In the genomic region with DNA sequence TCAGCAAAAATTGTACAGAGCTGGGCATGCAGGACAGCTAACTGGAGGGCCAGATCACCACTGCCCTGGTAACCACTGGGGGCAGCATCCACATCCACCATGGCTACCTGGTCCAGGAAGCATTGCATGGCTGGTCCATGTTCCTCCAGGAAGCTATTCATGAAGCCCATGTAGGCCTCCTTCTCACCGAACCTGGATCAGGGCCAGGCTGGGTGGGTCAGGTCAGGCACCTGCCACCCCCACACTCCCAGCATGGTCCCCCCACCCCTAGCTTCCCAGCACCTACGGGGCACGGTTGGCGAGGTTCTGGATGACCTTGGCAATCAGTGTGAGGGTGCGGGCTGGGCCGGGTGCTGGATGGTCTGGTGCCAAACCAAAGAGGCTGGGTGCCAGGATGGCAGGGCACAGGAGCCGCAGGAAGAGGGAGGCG, we compare ENCODE assay signal across 13 cellular contexts. TPM values are rescaled to one million over a fixed set of nuclear protein-coding genes. Genes with fewer than 3 reads are reported as not detected.
DNase-seq lines count a peak whose midpoint lies in the region; ATAC-seq and TF ChIP-seq lines count a peak whose summit lies in the region.
"Had no signal": no experiment of that assay in that cellular context is flagged by ENCODE, and none has a peak within 500 bp of the region (broad histone marks: within the 10 kb centered on the region; RNA-seq: fewer than 3 reads in every experiment).

No MANE protein-coding gene starts in this region.

- ATAC-seq in activated T-cell treated with anti-CD3 and anti-CD28 coated beads, Interleukin-2, amount 50 U/mL, for 4 hours, result no peak
- no peak for ATAC-seq in stimulated activated effector memory CD8-positive, alpha-beta T cell treated with anti-CD3 and anti-CD28 coated beads, Interleukin-12 subunit alpha, Interleukin-12 subunit beta, amount 100 ng/mL, for 72 hours
- ATAC-seq in HG03432 (IDR thresholded peaks at IDR 0.05; ENCODE audit: unreplicated experiment), result no peak
- no peak for ATAC-seq in GM18868 (IDR thresholded peaks at IDR 0.05; ENCODE audit: unreplicated experiment)
- ATAC-seq: gastroesophageal sphincter had no signal

- peaks cover 76% of the 10 kb centered on the region for H3K36me3 Mint-ChIP-seq in activated T-cell treated with anti-CD3 and anti-CD28 coated beads, Interleukin-2, amount 50 U/mL, for 24 hours (ENCODE audit: low read depth)
- H3K36me3 Mint-ChIP-seq in activated T-cell treated with anti-CD3 and anti-CD28 coated beads, Interleukin-2, amount 50 U/mL, for 4 hours (ENCODE audit: insufficient read depth), result peaks cover 35% of the 10 kb centered on the region
- peaks cover 90% of the 10 kb centered on the region for H3K36me3 Mint-ChIP-seq in stimulated activated effector memory CD8-positive, alpha-beta T cell treated with anti-CD3 and anti-CD28 coated beads, Interleukin-12 subunit alpha, Interleukin-12 subunit beta, amount 100 ng/mL, for 72 hours

- no peak overlapping the region for H3K4me3 Mint-ChIP-seq in activated T-cell treated with anti-CD3 and anti-CD28 coated beads, Interleukin-2, amount 50 U/mL, for 24 hours
- no peak overlapping the region for H3K4me3 Mint-ChIP-seq in activated T-cell treated with anti-CD3 and anti-CD28 coated beads, Interleukin-2, amount 50 U/mL, for 4 hours
- H3K4me3 Mint-ChIP-seq in stimulated activated effector memory CD8-positive, alpha-beta T cell treated with anti-CD3 and anti-CD28 coated beads, Interleukin-12 subunit alpha, Interleukin-12 subunit beta, amount 100 ng/mL, for 72 hours, result no peak overlapping the region
- H3K4me3 Mint-ChIP-seq: activated naive CD4-positive, alpha-beta T cell treated with anti-CD3 and anti-CD28 coated beads, Interleukin-2, amount 50 U/mL, for 24 hours had no signal

- peak; percentile 57 for TF ChIP-seq CTCF in WERI-Rb-1 (IDR thresholded peaks at IDR 0.05; ENCODE audit: low read depth, low read length)
- peak; percentile 12 for TF ChIP-seq CTCF in foreskin fibroblast (IDR thresholded peaks at IDR 0.05; ENCODE audit: low read depth, low read length)

- no peaks in the 10 kb centered on the region for H3K27me3 Mint-ChIP-seq in activated T-cell treated with anti-CD3 and anti-CD28 coated beads, Interleukin-2, amount 50 U/mL, for 24 hours
- no peaks in the 10 kb centered on the region for H3K27me3 Mint-ChIP-seq in activated T-cell treated with anti-CD3 and anti-CD28 coated beads, Interleukin-2, amount 50 U/mL, for 4 hours (ENCODE audit: low read depth)
- H3K27me3 Mint-ChIP-seq: activated naive CD4-positive, alpha-beta T cell treated with anti-CD3 and anti-CD28 coated beads, Interleukin-2, amount 50 U/mL, for 24 hours had no signal

- DNase-seq in activated T-cell treated with anti-CD3 and anti-CD28 coated beads, Interleukin-2, amount 50 U/mL, for 24 hours, result no peak
- no peak for DNase-seq in activated T-cell treated with anti-CD3 and anti-CD28 coated beads, Interleukin-2, amount 50 U/mL, for 4 hours
- DNase-seq in WERI-Rb-1 (no peak), foreskin fibroblast (no peak), KBM-7 (no peak)
- no peak for DNase-seq in stimulated activated effector memory CD8-positive, alpha-beta T cell treated with anti-CD3 and anti-CD28 coated beads, Interleukin-12 subunit alpha, Interleukin-12 subunit beta, amount 100 ng/mL, for 72 hours (ENCODE audit: low spot score in 2 of 2)
- DNase-seq: NCI-H2081 treated with DMSO at 0.1 percent for 48 hours; stimulated activated CD8-positive, alpha-beta memory T cell treated with anti-CD3 and anti-CD28 coated beads, Interleukin-4, amount 100 ng/mL, for 48 hours had no signal

- peak overlapping the region; percentile 81 for H3K27ac Mint-ChIP-seq in activated T-cell treated with anti-CD3 and anti-CD28 coated beads, Interleukin-2, amount 50 U/mL, for 24 hours
- H3K27ac Mint-ChIP-seq in stimulated activated effector memory CD8-positive, alpha-beta T cell treated with anti-CD3 and anti-CD28 coated beads, Interleukin-12 subunit alpha, Interleukin-12 subunit beta, amount 100 ng/mL, for 72 hours, result peak overlapping the region; percentile 55

- H3K27ac ChIP-seq in WERI-Rb-1, result no peak overlapping the region
- H3K27ac ChIP-seq: gastroesophageal sphincter had no signal

- peaks cover 35% of the 10 kb centered on the region for H3K27me3 ChIP-seq in WERI-Rb-1 (ENCODE audit: insufficient read depth, low read depth, severe bottlenecking)

- peaks cover 25% of the 10 kb centered on the region for H3K4me1 Mint-ChIP-seq in activated T-cell treated with anti-CD3 and anti-CD28 coated beads, Interleukin-2, amount 50 U/mL, for 24 hours (ENCODE audit: low read depth)
- H3K4me1 Mint-ChIP-seq in activated T-cell treated with anti-CD3 and anti-CD28 coated beads, Interleukin-2, amount 50 U/mL, for 4 hours (ENCODE audit: low read depth), result peaks cover 14% of the 10 kb centered on the region
- peaks cover 45% of the 10 kb centered on the region for H3K4me1 Mint-ChIP-seq in stimulated activated effector memory CD8-positive, alpha-beta T cell treated with anti-CD3 and anti-CD28 coated beads, Interleukin-12 subunit alpha, Interleukin-12 subunit beta, amount 100 ng/mL, for 72 hours

- in situ Hi-C loops in KBM-7 (cut with MboI; ENCODE audit: low pct_unique_long_range_greater_than_20kb, low sequenced_read_pairs), result no loop called here

- H3K4me3 ChIP-seq in WERI-Rb-1 (ENCODE audit: low read depth, low read length) (no peak overlapping the region), foreskin fibroblast (ENCODE audit: low read depth in 1 of 2, low read length in 2 of 2) (no peak overlapping the region)
- H3K4me3 ChIP-seq: gastroesophageal sphincter had no signal

- no peaks in the 10 kb centered on the region for H3K36me3 ChIP-seq in WERI-Rb-1
- H3K36me3 ChIP-seq: gastroesophageal sphincter had no signal

- peaks cover 2% of the 10 kb centered on the region for H3K9me3 Mint-ChIP-seq in activated T-cell treated with anti-CD3 and anti-CD28 coated beads, Interleukin-2, amount 50 U/mL, for 24 hours
- no peaks in the 10 kb centered on the region for H3K9me3 Mint-ChIP-seq in activated T-cell treated with anti-CD3 and anti-CD28 coated beads, Interleukin-2, amount 50 U/mL, for 4 hours
- no peaks in the 10 kb centered on the region for H3K9me3 Mint-ChIP-seq in stimulated activated effector memory CD8-positive, alpha-beta T cell treated with anti-CD3 and anti-CD28 coated beads, Interleukin-12 subunit alpha, Interleukin-12 subunit beta, amount 100 ng/mL, for 72 hours
- H3K9me3 Mint-ChIP-seq: activated naive CD4-positive, alpha-beta T cell treated with anti-CD3 and anti-CD28 coated beads, Interleukin-2, amount 50 U/mL, for 24 hours had no signal

- no peaks in the 10 kb centered on the region for H3K9me3 ChIP-seq in WERI-Rb-1 (ENCODE audit: severe bottlenecking)
- H3K9me3 ChIP-seq: gastroesophageal sphincter had no signal

RNA-seq across cellular contexts. Expression of a gene that starts 4.6 kb away (rescaled TPM):
- 10 to 100 TPM; 50.5 to 54.4 (median 53.8) TPM for total RNA-seq in activated T-cell treated with anti-CD3 and anti-CD28 coated beads, Interleukin-2, amount 50 U/mL, for 4 hours

RNA-seq across cellular contexts. Expression of a gene that starts 10.0 kb away (rescaled TPM):
- total RNA-seq in activated T-cell treated with anti-CD3 and anti-CD28 coated beads, Interleukin-2, amount 50 U/mL, for 4 hours, result 100 to 1,000 TPM in 2 of 3 donors, 10 to 100 TPM in 1; 91.0 to 112 (median 106) TPM
- total RNA-seq: Daoy had no signal

RNA-seq across cellular contexts. Expression of a gene that starts 24.9 kb away (rescaled TPM):
- total RNA-seq in activated T-cell treated with anti-CD3 and anti-CD28 coated beads, Interleukin-2, amount 50 U/mL, for 4 hours, result under 1 TPM in 1 of 3 donors, not detected in 2; 0.08 TPM
- total RNA-seq: gastroesophageal sphincter had no signal

RNA-seq across cellular contexts. Expression of a gene that starts 35.6 kb away (rescaled TPM):
- total RNA-seq in activated T-cell treated with anti-CD3 and anti-CD28 coated beads, Interleukin-2, amount 50 U/mL, for 4 hours, result 10 to 100 TPM; 65.3 to 67.6 (median 65.5) TPM

RNA-seq across cellular contexts. Expression of a gene that starts 53.9 kb away (rescaled TPM):
- under 1 TPM; 0.57 to 0.82 (median 0.78) TPM for total RNA-seq in activated T-cell treated with anti-CD3 and anti-CD28 coated beads, Interleukin-2, amount 50 U/mL, for 4 hours
